In the genomic region with DNA sequence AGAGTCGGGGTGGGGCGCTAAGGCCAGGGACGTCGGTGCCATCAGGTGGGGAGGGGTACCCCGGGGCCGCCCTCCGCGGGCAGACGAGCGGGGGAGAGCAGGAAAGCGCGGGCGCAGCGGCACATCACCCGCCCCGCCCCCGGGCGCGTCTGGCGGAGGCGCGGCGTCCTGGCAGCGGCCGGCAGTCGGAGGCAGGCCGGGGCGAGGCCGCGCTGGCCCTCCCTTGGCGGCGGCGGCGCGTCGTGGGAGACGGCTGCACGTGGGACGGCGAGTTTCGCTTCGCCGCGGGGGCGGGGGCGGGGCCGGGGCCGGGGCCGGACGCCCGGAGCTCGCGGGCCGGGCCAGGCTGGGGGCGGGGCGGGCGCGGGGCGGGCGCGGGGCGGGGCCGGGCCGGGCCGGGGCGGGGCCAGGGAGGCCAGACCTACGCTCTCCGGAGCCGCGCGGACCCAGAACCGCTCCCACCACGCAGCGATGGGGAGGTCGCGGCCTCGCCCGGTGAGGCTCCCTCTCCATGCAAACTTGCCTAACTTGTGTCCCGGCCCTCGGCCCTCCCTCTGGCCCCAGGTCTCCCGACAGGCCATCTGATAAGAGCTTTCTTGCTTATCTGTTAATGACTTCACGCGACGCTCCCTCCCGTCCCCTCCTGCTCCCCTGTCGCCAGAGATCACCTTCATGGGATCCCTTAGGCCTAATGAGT, we compare ENCODE assay signal across 8 cellular contexts. TPM values are rescaled to one million over a fixed set of nuclear protein-coding genes. Genes with fewer than 3 reads are reported as not detected.
A peak's percentile ranks its signal among the peaks of the same experiment; 100 is the strongest.
DNase-seq lines count a peak whose midpoint lies in the region; ATAC-seq, FAIRE-seq and TF ChIP-seq lines count a peak whose summit lies in the region.

No MANE protein-coding gene starts in this region.

- peaks cover 17% of the 10 kb centered on the region for H3K36me3 Mint-ChIP-seq in activated T-helper 1 cell treated with anti-CD3 and anti-CD28 coated beads, Interleukin-12 subunit alpha, Interleukin-12 subunit beta, Interleukin-2, Interleukin-4 antibody, amounts not matched to agents 30 ng/mL and 10 ng/mL and 1 ng/mL, durations not matched to agents 14 hours and 24 hours and 36 hours (ENCODE audit: low read depth)
- no peaks in the 10 kb centered on the region for H3K36me3 Mint-ChIP-seq in nephron progenitor cell (ENCODE audit: low read depth)

- no peak for FAIRE-seq in RCC 7860 (lab: Jason Lieb, UNC)

- H3K27me3 ChIP-seq in NT2/D1 (ENCODE audit: insufficient read depth, insufficient read length) (peaks cover 20% of the 10 kb centered on the region), thoracic aorta (replicated peaks; ENCODE audit: insufficient read depth) (no peaks in the 10 kb centered on the region)

- peak; percentile 45 for ATAC-seq in HG02973 (IDR thresholded peaks at IDR 0.05; ENCODE audit: unreplicated experiment)
- peak; percentile 63 for ATAC-seq in thoracic aorta (ENCODE audit: insufficient number of reproducible peaks, low FRiP score, low read depth)

- peak overlapping the region; percentile 82 for H3K4me3 Mint-ChIP-seq in activated T-helper 1 cell treated with anti-CD3 and anti-CD28 coated beads, Interleukin-12 subunit alpha, Interleukin-12 subunit beta, Interleukin-2, Interleukin-4 antibody, amounts not matched to agents 30 ng/mL and 10 ng/mL and 1 ng/mL, durations not matched to agents 14 hours and 24 hours and 36 hours
- peak overlapping the region; percentile 95 for H3K4me3 Mint-ChIP-seq in nephron progenitor cell

- H3K36me3 ChIP-seq in NT2/D1 (ENCODE audit: insufficient read depth, insufficient read length, low read length), result no peaks in the 10 kb centered on the region
- no peaks in the 10 kb centered on the region for H3K36me3 ChIP-seq in thoracic aorta

- H3K9ac ChIP-seq in NT2/D1 (ENCODE audit: insufficient read length, low read depth), result peak overlapping the region; percentile 70

- DNase-seq in GM13976 (ENCODE audit: low spot score) (peak; percentile 92), NT2/D1 (ENCODE audit: low read depth, low spot score) (no peak), fibroblast of peridontal ligament (ENCODE audit: extremely low read depth) (peak; percentile 51), nephron progenitor cell (peak; percentile 73), thoracic aorta (ENCODE audit: low spot score) (no peak), RCC 7860 (ENCODE audit: low spot score) (no peak)
- peak; percentile 61 for DNase-seq in activated T-helper 1 cell treated with anti-CD3 and anti-CD28 coated beads, Interleukin-12 subunit alpha, Interleukin-12 subunit beta, Interleukin-2, Interleukin-4 antibody, amounts not matched to agents 30 ng/mL and 10 ng/mL and 1 ng/mL, durations not matched to agents 14 hours and 24 hours and 36 hours (ENCODE audit: low spot score)

- H3K27ac Mint-ChIP-seq in activated T-helper 1 cell treated with anti-CD3 and anti-CD28 coated beads, Interleukin-12 subunit alpha, Interleukin-12 subunit beta, Interleukin-2, Interleukin-4 antibody, amounts not matched to agents 30 ng/mL and 10 ng/mL and 1 ng/mL, durations not matched to agents 14 hours and 24 hours and 36 hours, result peak overlapping the region; percentile 90
- H3K27ac Mint-ChIP-seq in nephron progenitor cell, result no peak overlapping the region

- no peak for TF ChIP-seq CTCF in GM13976 (IDR thresholded peaks at IDR 0.05; ENCODE audit: borderline replicate concordance, control extremely low read depth, extremely low read depth, insufficient read depth, missing control alignments)
- no peak for TF ChIP-seq CTCF in nephron progenitor cell (IDR thresholded peaks at IDR 0.05)
- no peak for TF ChIP-seq CTCF in thoracic aorta (IDR thresholded peaks at IDR 0.05)

- H3K4me1 ChIP-seq in NT2/D1 (ENCODE audit: insufficient read depth, insufficient read length) (peaks cover 11% of the 10 kb centered on the region), thoracic aorta (ENCODE audit: control insufficient read depth in 1 of 2, low read depth in 2 of 2) (peaks cover 9 to 21% of the 10 kb centered on the region in 2 donors)

- H3K4me3 ChIP-seq in NT2/D1 (ENCODE audit: insufficient read length, low read depth), result peak overlapping the region; percentile 46
- peak overlapping the region; percentile 77 for H3K4me3 ChIP-seq in thoracic aorta

- no peak overlapping the region for H3K27ac ChIP-seq in thoracic aorta

- H3K4me1 Mint-ChIP-seq in activated T-helper 1 cell treated with anti-CD3 and anti-CD28 coated beads, Interleukin-12 subunit alpha, Interleukin-12 subunit beta, Interleukin-2, Interleukin-4 antibody, amounts not matched to agents 30 ng/mL and 10 ng/mL and 1 ng/mL, durations not matched to agents 14 hours and 24 hours and 36 hours (ENCODE audit: low read depth), result peaks cover 65% of the 10 kb centered on the region
- H3K4me1 Mint-ChIP-seq in nephron progenitor cell, result peaks cover 38% of the 10 kb centered on the region

- intact Hi-C loops in activated T-helper 1 cell treated with anti-CD3 and anti-CD28 coated beads, Interleukin-12 subunit alpha, Interleukin-12 subunit beta, Interleukin-2, Interleukin-4 antibody, amounts not matched to agents 30 ng/mL and 10 ng/mL and 1 ng/mL, durations not matched to agents 14 hours and 24 hours and 36 hours (cut with micrococcal nuclease), result loop anchor here (1.0 kb wide), 1 partner anchor 12 kb away; the partner anchor contains the start of gene ITPR3

- H3K9me3 ChIP-seq in NT2/D1 (ENCODE audit: insufficient read depth, low read length) (no peaks in the 10 kb centered on the region), thoracic aorta (no peaks in the 10 kb centered on the region)

- in situ Hi-C loops in GM13976 (cut with MboI; ENCODE audit: low sequenced_read_pairs, unreplicated experiment), result no loop called here

- no peaks in the 10 kb centered on the region for H3K27me3 Mint-ChIP-seq in activated T-helper 1 cell treated with anti-CD3 and anti-CD28 coated beads, Interleukin-12 subunit alpha, Interleukin-12 subunit beta, Interleukin-2, Interleukin-4 antibody, amounts not matched to agents 30 ng/mL and 10 ng/mL and 1 ng/mL, durations not matched to agents 14 hours and 24 hours and 36 hours (ENCODE audit: insufficient read depth)
- H3K27me3 Mint-ChIP-seq in nephron progenitor cell (ENCODE audit: low read depth, poor library complexity), result peaks cover 53% of the 10 kb centered on the region

- H3K9me3 Mint-ChIP-seq in activated T-helper 1 cell treated with anti-CD3 and anti-CD28 coated beads, Interleukin-12 subunit alpha, Interleukin-12 subunit beta, Interleukin-2, Interleukin-4 antibody, amounts not matched to agents 30 ng/mL and 10 ng/mL and 1 ng/mL, durations not matched to agents 14 hours and 24 hours and 36 hours, result no peaks in the 10 kb centered on the region
- no peaks in the 10 kb centered on the region for H3K9me3 Mint-ChIP-seq in nephron progenitor cell

RNA-seq across cellular contexts. Expression of gene ITPR3, which starts 12.5 kb away (rescaled TPM):
- total RNA-seq in activated T-helper 1 cell treated with anti-CD3 and anti-CD28 coated beads, Interleukin-12 subunit alpha, Interleukin-12 subunit beta, Interleukin-2, Interleukin-4 antibody, amounts not matched to agents 30 ng/mL and 10 ng/mL and 1 ng/mL, durations not matched to agents 14 hours and 24 hours and 36 hours, result 42.7 and 42.9 TPM in 2 replicates
- 10 to 100 TPM; 15.2 to 21.2 TPM for total RNA-seq in thoracic aorta

RNA-seq across cellular contexts. Expression of gene BAK1, which starts 53.5 kb away (rescaled TPM):
- total RNA-seq in activated T-helper 1 cell treated with anti-CD3 and anti-CD28 coated beads, Interleukin-12 subunit alpha, Interleukin-12 subunit beta, Interleukin-2, Interleukin-4 antibody, amounts not matched to agents 30 ng/mL and 10 ng/mL and 1 ng/mL, durations not matched to agents 14 hours and 24 hours and 36 hours, result 67.0 and 67.9 TPM in 2 replicates
- 10 to 100 TPM; 13.8 to 14.0 TPM for total RNA-seq in thoracic aorta

Comparison
In these comparisons a context has a peak if more than half of its experiments do, and no peak if none do; other contexts are left out.
1. DNase-seq: peak in GM13976 (single experiment), activated T-helper 1 cell treated with anti-CD3 and anti-CD28 coated beads, Interleukin-12 subunit alpha, Interleukin-12 subunit beta, Interleukin-2, Interleukin-4 antibody, amounts not matched to agents 30 ng/mL and 10 ng/mL and 1 ng/mL, durations not matched to agents 14 hours and 24 hours and 36 hours (single experiment), fibroblast of peridontal ligament (single experiment) and nephron progenitor cell (single experiment); none in NT2/D1 (single experiment), thoracic aorta (single experiment) and RCC 7860 (single experiment).